8 cellular contexts compared by ENCODE assay signal in the genomic region with DNA sequence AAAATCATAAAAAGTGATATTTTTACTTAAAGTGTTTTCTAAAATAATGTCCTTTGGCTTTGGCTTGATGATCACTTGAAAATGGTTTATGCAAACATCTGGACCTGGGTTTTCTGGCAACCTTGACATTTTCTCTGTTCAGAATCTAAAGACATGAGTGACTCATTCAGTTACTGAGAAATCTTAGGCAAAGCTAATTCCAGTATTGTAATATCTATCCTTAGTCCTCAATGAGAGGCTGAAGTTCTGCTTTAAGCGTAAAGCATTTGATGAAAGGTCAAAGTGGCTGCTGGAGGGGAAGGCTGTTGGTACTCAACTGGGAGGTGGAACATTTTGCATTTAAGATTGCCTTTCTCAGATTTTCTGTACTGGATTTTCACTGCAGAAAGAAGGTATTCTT. TPM values are rescaled to one million over a fixed set of nuclear protein-coding genes. Genes with fewer than 3 reads are reported as not detected.
DNase-seq lines count a peak whose midpoint lies in the region; ATAC-seq and TF ChIP-seq lines count a peak whose summit lies in the region.

No MANE protein-coding gene starts in this region.

- no peak for DNase-seq in CD4-positive, CD25-positive, alpha-beta regulatory T cell
- DNase-seq in MM.1S (peak; percentile 41), NCI-H774 (lab: John Stamatoyannopoulos, UW) (no peak), NCI-H69 (lab: John Stamatoyannopoulos, UW) (no peak), G401 (ENCODE audit: low spot score) (no peak)
- no peak for DNase-seq in central memory CD8-positive, alpha-beta T cell (ENCODE audit: low spot score in 2 of 2)

- peak overlapping the region; percentile 93 for H3K27ac ChIP-seq in CD4-positive, CD25-positive, alpha-beta regulatory T cell (ENCODE audit: insufficient read depth, low read length, poor library complexity, severe bottlenecking)
- H3K27ac ChIP-seq in MM.1S (ENCODE audit: low read length), result peak overlapping the region; percentile 88

- no peaks in the 10 kb centered on the region for H4K20me1 ChIP-seq in MM.1S (ENCODE audit: insufficient read depth, low read length)

- H3K4me2 ChIP-seq in MM.1S (ENCODE audit: low read depth, low read length), result peak overlapping the region; percentile 71

- H3K9me3 ChIP-seq in CD4-positive, CD25-positive, alpha-beta regulatory T cell (ENCODE audit: control insufficient read depth in 2 of 2, low read length in 2 of 2), result peaks cover 4 to 5% of the 10 kb centered on the region in 2 experiments
- no peaks in the 10 kb centered on the region for H3K9me3 ChIP-seq in MM.1S (replicated peaks; ENCODE audit: insufficient read depth, low read length)

- H3K27ac Mint-ChIP-seq in CD4-positive, CD25-positive, alpha-beta regulatory T cell, result peak overlapping the region in 2 of 3 donors; percentile 63 to 93
- H3K27ac Mint-ChIP-seq in central memory CD8-positive, alpha-beta T cell (ENCODE audit: low read depth), result peak overlapping the region; percentile 88
- H3K27ac Mint-ChIP-seq in nephron, result peak overlapping the region in 2 of 3 experiments; percentile 69 to 90

- TF ChIP-seq CTCF in MM.1S (IDR thresholded peaks at IDR 0.05; ENCODE audit: low read length), result no peak
- TF ChIP-seq CTCF in nephron (IDR thresholded peaks at IDR 0.05; ENCODE audit: unreplicated experiment in 3 of 3), result no peak

- H3K4me3 ChIP-seq in CD4-positive, CD25-positive, alpha-beta regulatory T cell (ENCODE audit: low read depth, low read length), result peak overlapping the region; percentile 97
- H3K4me3 ChIP-seq in MM.1S (ENCODE audit: low read length), result peak overlapping the region; percentile 94

- peaks cover 74% of the 10 kb centered on the region for H3K79me2 ChIP-seq in MM.1S (ENCODE audit: low read length)

- H3K4me1 ChIP-seq in CD4-positive, CD25-positive, alpha-beta regulatory T cell (ENCODE audit: control insufficient read depth, insufficient read depth, low read length, poor library complexity, severe bottlenecking), result peaks cover 58% of the 10 kb centered on the region
- H3K4me1 ChIP-seq in MM.1S (ENCODE audit: low read length), result peaks cover 15% of the 10 kb centered on the region

- no peaks in the 10 kb centered on the region for H3K9me2 ChIP-seq in MM.1S (replicated peaks; ENCODE audit: insufficient read depth, low read length)

- in situ Hi-C loops in G401 (cut with HindIII; ENCODE audit: low sequenced_read_pairs), result no loop called here

- no peak for ATAC-seq in CD4-positive, CD25-positive, alpha-beta regulatory T cell (ENCODE audit: low read depth in 2 of 2)
- no peak for ATAC-seq in central memory CD8-positive, alpha-beta T cell (replicated peaks; ENCODE audit: extremely low read depth, poor library complexity, severe bottlenecking)
- ATAC-seq in GM19351 (IDR thresholded peaks at IDR 0.05; ENCODE audit: unreplicated experiment), result no peak

- peaks cover 74% of the 10 kb centered on the region for H3F3A ChIP-seq in MM.1S (ENCODE audit: insufficient read depth, low read length)

- H3K27me3 ChIP-seq in CD4-positive, CD25-positive, alpha-beta regulatory T cell (ENCODE audit: control insufficient read depth, insufficient read depth, low read length), result no peaks in the 10 kb centered on the region
- no peaks in the 10 kb centered on the region for H3K27me3 ChIP-seq in MM.1S (replicated peaks; ENCODE audit: insufficient read depth, low read length)

- peaks cover 44 to 65% (median 47%) of the 10 kb centered on the region in 4 donors for H3K4me1 Mint-ChIP-seq in CD4-positive, CD25-positive, alpha-beta regulatory T cell
- peaks cover 63% of the 10 kb centered on the region for H3K4me1 Mint-ChIP-seq in central memory CD8-positive, alpha-beta T cell
- peaks cover 56% of the 10 kb centered on the region for H3K4me1 Mint-ChIP-seq in nephron

- no peaks in the 10 kb centered on the region for H3K36me3 ChIP-seq in CD4-positive, CD25-positive, alpha-beta regulatory T cell (ENCODE audit: control insufficient read depth, insufficient read depth, low read length)
- 0 out of 2 replicates have a peak, but pooled peaks cover 4% of the 10 kb centered on the region for H3K36me3 ChIP-seq in MM.1S (replicated peaks; ENCODE audit: insufficient read depth, low read length)

- no peak overlapping the region for H2AFZ ChIP-seq in MM.1S (ENCODE audit: low read length)

- no peaks in the 10 kb centered on the region for H3K9me3 Mint-ChIP-seq in CD4-positive, CD25-positive, alpha-beta regulatory T cell
- no peaks in the 10 kb centered on the region for H3K9me3 Mint-ChIP-seq in central memory CD8-positive, alpha-beta T cell
- peaks cover 16% of the 10 kb centered on the region for H3K9me3 Mint-ChIP-seq in nephron

- peak overlapping the region; percentile 90 to 96 (median 92) for H3K4me3 Mint-ChIP-seq in CD4-positive, CD25-positive, alpha-beta regulatory T cell
- H3K4me3 Mint-ChIP-seq in central memory CD8-positive, alpha-beta T cell, result peak overlapping the region; percentile 88
- peak overlapping the region; percentile 90 to 94 (median 93) for H3K4me3 Mint-ChIP-seq in nephron

- H3K9ac ChIP-seq in MM.1S (ENCODE audit: low read length), result peak overlapping the region; percentile 93

- H3K27me3 Mint-ChIP-seq in CD4-positive, CD25-positive, alpha-beta regulatory T cell, result no peaks in the 10 kb centered on the region
- no peaks in the 10 kb centered on the region for H3K27me3 Mint-ChIP-seq in central memory CD8-positive, alpha-beta T cell
- no peaks in the 10 kb centered on the region for H3K27me3 Mint-ChIP-seq in nephron (ENCODE audit: low read depth)

- peaks cover 2% of the 10 kb centered on the region for H3K36me3 Mint-ChIP-seq in CD4-positive, CD25-positive, alpha-beta regulatory T cell
- peaks cover 22% of the 10 kb centered on the region for H3K36me3 Mint-ChIP-seq in central memory CD8-positive, alpha-beta T cell (ENCODE audit: insufficient read depth)
- peaks cover 8% of the 10 kb centered on the region for H3K36me3 Mint-ChIP-seq in nephron (ENCODE audit: low read depth)

RNA-seq across cellular contexts. Expression of a gene that starts 2.3 kb away (rescaled TPM):
- 71.5 TPM for total RNA-seq in CD4-positive, CD25-positive, alpha-beta regulatory T cell
- 10 to 100 TPM; 20.7 to 26.5 (median 21.2) TPM for polyA plus RNA-seq in CD4-positive, CD25-positive, alpha-beta regulatory T cell
- total RNA-seq in G401 (2014; rRNA removed; shearing (Covaris generic)), result 21.5 and 22.0 TPM in 2 replicates
